18 cellular contexts compared by ENCODE assay signal in genomic region chr9:135821733-135822382, GRCh38.
"Had no signal": no experiment of that assay in that cellular context is flagged by ENCODE, and none has a peak within 500 bp of the region (broad histone marks: within the 10 kb centered on the region; RNA-seq: fewer than 3 reads in every experiment).

No MANE protein-coding gene starts in this region.

- H3K27ac Mint-ChIP-seq: activated B cell treated with CpG ODN at 0.5 μM for 24 hours; activated CD4-positive, alpha-beta T cell treated with anti-CD3 and anti-CD28 coated beads, Interleukin-2, amount 10 ng/mL, durations not matched to agents 24 days and 14 days; activated CD8-positive, alpha-beta T cell treated with anti-CD3 and anti-CD28 coated beads, Interleukin-2, amount 10 ng/mL, durations not matched to agents 7 days and 5 days; activated naive CD4-positive, alpha-beta T cell treated with anti-CD3 and anti-CD28 coated beads, Interleukin-2, amount 10 ng/mL, durations not matched to agents 7 days and 5 days; immature natural killer cell; natural killer cell had no signal

- H3K4me3 ChIP-seq: gastrocnemius medialis, prostate gland, right atrium auricular region, transverse colon had no signal

- H3K27me3 ChIP-seq: brain microvascular endothelial cell, gastrocnemius medialis, right atrium auricular region, transverse colon had no signal

- H3K27ac ChIP-seq: brain microvascular endothelial cell, gastrocnemius medialis, prostate gland, right atrium auricular region, transverse colon had no signal

- H3K4me3 Mint-ChIP-seq: activated B cell treated with CpG ODN at 0.5 μM for 24 hours; activated CD4-positive, alpha-beta T cell treated with anti-CD3 and anti-CD28 coated beads, Interleukin-2, amount 10 ng/mL, durations not matched to agents 24 days and 14 days; activated CD8-positive, alpha-beta T cell treated with anti-CD3 and anti-CD28 coated beads, Interleukin-2, amount 10 ng/mL, durations not matched to agents 7 days and 5 days; activated naive CD4-positive, alpha-beta T cell treated with anti-CD3 and anti-CD28 coated beads, Interleukin-2, amount 10 ng/mL, durations not matched to agents 7 days and 5 days; activated T-cell treated with anti-CD3 and anti-CD28 coated beads, Interleukin-2, amount 50 U/mL, for 4 hours; immature natural killer cell; natural killer cell had no signal

- ATAC-seq: activated CD8-positive, alpha-beta T cell treated with anti-CD3 and anti-CD28 coated beads, Interleukin-2, amount 10 ng/mL, durations not matched to agents 7 days and 5 days; activated T-cell treated with anti-CD3 and anti-CD28 coated beads, Interleukin-2, amount 50 U/mL, for 4 hours; esophagus mucosa; gastrocnemius medialis; natural killer cell; stimulated activated naive CD8-positive, alpha-beta T cell treated with anti-CD3 and anti-CD28 coated beads, Interleukin-15, Interleukin-2, amounts not matched to agents 100 U/mL and 50 U/mL, for 24 hours had no signal

- H3K9me3 Mint-ChIP-seq: activated B cell treated with CpG ODN at 0.5 μM for 24 hours; activated CD4-positive, alpha-beta T cell treated with anti-CD3 and anti-CD28 coated beads, Interleukin-2, amount 10 ng/mL, durations not matched to agents 24 days and 14 days; activated naive CD4-positive, alpha-beta T cell treated with anti-CD3 and anti-CD28 coated beads, Interleukin-2, amount 10 ng/mL, durations not matched to agents 7 days and 5 days; activated T-cell treated with anti-CD3 and anti-CD28 coated beads, Interleukin-2, amount 50 U/mL, for 4 hours; immature natural killer cell; natural killer cell had no signal

- H3K9me3 ChIP-seq: gastrocnemius medialis, prostate gland, right atrium auricular region, transverse colon had no signal

- H3K4me1 ChIP-seq: gastrocnemius medialis, prostate gland, right atrium auricular region, transverse colon had no signal

- H3K4me1 Mint-ChIP-seq: activated B cell treated with CpG ODN at 0.5 μM for 24 hours; activated naive CD4-positive, alpha-beta T cell treated with anti-CD3 and anti-CD28 coated beads, Interleukin-2, amount 10 ng/mL, durations not matched to agents 7 days and 5 days; immature natural killer cell had no signal

- H3K27me3 Mint-ChIP-seq: activated B cell treated with CpG ODN at 0.5 μM for 24 hours; activated CD4-positive, alpha-beta T cell treated with anti-CD3 and anti-CD28 coated beads, Interleukin-2, amount 10 ng/mL, durations not matched to agents 24 days and 14 days; activated naive CD4-positive, alpha-beta T cell treated with anti-CD3 and anti-CD28 coated beads, Interleukin-2, amount 10 ng/mL, durations not matched to agents 7 days and 5 days had no signal

- DNase-seq: activated B cell treated with CpG ODN at 0.5 μM for 24 hours; activated CD4-positive, alpha-beta T cell treated with anti-CD3 and anti-CD28 coated beads, Interleukin-2, amount 10 ng/mL, durations not matched to agents 24 days and 14 days; activated CD8-positive, alpha-beta T cell treated with anti-CD3 and anti-CD28 coated beads, Interleukin-2, amount 10 ng/mL, durations not matched to agents 7 days and 5 days; activated naive CD4-positive, alpha-beta T cell treated with anti-CD3 and anti-CD28 coated beads, Interleukin-2, amount 10 ng/mL, durations not matched to agents 7 days and 5 days; activated T-cell treated with anti-CD3 and anti-CD28 coated beads, Interleukin-2, amount 50 U/mL, for 4 hours; brain microvascular endothelial cell; effector CD4-positive, alpha-beta T cell; gastrocnemius medialis; immature natural killer cell; mesendoderm; natural killer cell; nucleus accumbens; stimulated activated CD4-positive, alpha-beta T cell treated with anti-CD3 and anti-CD28 coated beads, Interleukin-2, amount 100 ng/mL, for 24 hours; stimulated activated naive CD8-positive, alpha-beta T cell treated with anti-CD3 and anti-CD28 coated beads, Interleukin-15, Interleukin-2, amounts not matched to agents 100 U/mL and 50 U/mL, for 24 hours; transverse colon had no signal
